Comparison of ENCODE assay signal across 1 cellular context in genomic region chr6:48765352-48765961, GRCh38.
TF ChIP-seq lines count a peak whose summit lies in the region.

No MANE protein-coding gene starts in this region.

TF ChIP-seq in HepG2, 621 proteins besides CTCF, POLR2A, EP300 and RAD21 (continued from another document):
- no peak for TF ChIP-seq LRRFIP1 (CRISPR knock-in tag; conservative IDR thresholded peaks at IDR 0.05)
- TF ChIP-seq KLF16 (CRISPR knock-in tag; IDR thresholded peaks at IDR 0.05), result 0 out of 4 replicates have a peak, but pooled peaks of 1 of the 2 experiments have one; percentile 31
- no peak for TF ChIP-seq PRPF4 (IDR thresholded peaks at IDR 0.05; ENCODE audit: low read depth, low read length, poor library complexity, severe bottlenecking)
- peak; percentile 98 for TF ChIP-seq SIX1 (CRISPR knock-in tag; IDR thresholded peaks at IDR 0.05; ENCODE audit: borderline replicate concordance)
- TF ChIP-seq GZF1 (CRISPR knock-in tag; IDR thresholded peaks at IDR 0.05), result no peak
- TF ChIP-seq ZNF562 (CRISPR knock-in tag; IDR thresholded peaks at IDR 0.05; ENCODE audit: borderline replicate concordance), result no peak
- no peak for TF ChIP-seq NFE2 (CRISPR knock-in tag; IDR thresholded peaks at IDR 0.05)
- no peak for TF ChIP-seq ZSCAN9 (CRISPR knock-in tag; IDR thresholded peaks at IDR 0.05; ENCODE audit: borderline replicate concordance)
